ENCODE assay signal across 17 cellular contexts in the genomic region with DNA sequence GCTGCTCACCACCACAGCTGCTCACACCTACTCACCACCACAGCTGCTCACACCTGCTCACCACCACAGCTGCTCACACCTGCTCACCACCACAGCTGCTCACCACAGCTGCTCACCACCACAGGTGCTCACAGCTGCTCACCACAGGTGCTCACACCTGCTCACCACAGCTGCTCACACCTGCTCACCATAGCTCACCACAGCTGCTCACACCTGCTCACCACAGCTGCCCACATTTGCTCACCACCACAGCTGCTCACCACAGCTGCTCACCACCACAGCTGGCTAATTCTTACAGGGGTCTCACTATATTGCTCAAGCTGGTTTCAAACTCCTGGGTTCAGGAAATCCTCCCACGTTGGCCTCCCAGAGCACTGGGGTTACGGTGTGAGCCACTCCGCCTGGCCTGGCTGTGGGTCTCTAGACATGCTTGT. TPM values are rescaled to one million over a fixed set of nuclear protein-coding genes. Genes with fewer than 3 reads are reported as not detected.
DNase-seq lines count a peak whose midpoint lies in the region; ATAC-seq and TF ChIP-seq lines count a peak whose summit lies in the region.
"Had no signal": no experiment of that assay in that cellular context is flagged by ENCODE, and none has a peak within 500 bp of the region (broad histone marks: within the 10 kb centered on the region; RNA-seq: fewer than 3 reads in every experiment).

No MANE protein-coding gene starts in this region.

- H3K79me1 ChIP-seq in H9 (ENCODE audit: insufficient read depth, low read depth, low read length, poor library complexity, severe bottlenecking): no peaks in the 10 kb centered on the region

- H3K27me3 ChIP-seq in H9 (ENCODE audit: insufficient read depth, low read length): no peaks in the 10 kb centered on the region

- ATAC-seq in natural killer cell treated with Interleukin-12 subunit alpha and Interleukin-12 subunit beta and Interleukin-15 and Interleukin-18, amount 100 ng/mL, for 72 hours: peak; percentile 25 to 50
- no peak for ATAC-seq in GM18502 (IDR thresholded peaks at IDR 0.05; ENCODE audit: poor library complexity, unreplicated experiment)
- ATAC-seq: right cardiac atrium had no signal

- no peaks in the 10 kb centered on the region for H3K79me2 ChIP-seq in H9 (ENCODE audit: insufficient read depth, low read length)

- no peak overlapping the region for H3K27ac ChIP-seq in H9 (ENCODE audit: insufficient read length, low read depth, low read length)

- no peaks in the 10 kb centered on the region for H3K23me2 ChIP-seq in H9 (ENCODE audit: insufficient read length, low read depth, low read length, poor library complexity, severe bottlenecking)

- H3K56ac ChIP-seq in H9 (ENCODE audit: insufficient read length, low read depth, low read length): no peak overlapping the region

- H3K4me2 ChIP-seq in H9 (ENCODE audit: insufficient read depth, insufficient read length, low read length): no peak overlapping the region

- H3K27ac Mint-ChIP-seq in activated CD4-positive, alpha-beta T cell treated with anti-CD3 and anti-CD28 coated beads, Interleukin-2, amount 10 ng/mL, durations not matched to agents 7 days and 5 days: peak overlapping the region; percentile 81
- H3K27ac Mint-ChIP-seq in H9: peak overlapping the region in 2 of 3 experiments; percentile 41 to 85; a peak in 3 of 7 replicates
- H3K27ac Mint-ChIP-seq in natural killer cell treated with Interleukin-12 subunit alpha and Interleukin-12 subunit beta and Interleukin-15 and Interleukin-18, amount 100 ng/mL, for 72 hours: peak overlapping the region; percentile 61 to 75

- H2AFZ ChIP-seq in H9 (ENCODE audit: low read length): no peak overlapping the region

- no peak overlapping the region for H4K91ac ChIP-seq in H9 (ENCODE audit: insufficient read length, low read depth, low read length)

- CTCF ChIA-PET in activated CD4-positive, alpha-beta T cell treated with anti-CD3 and anti-CD28 coated beads, Interleukin-2, amount 10 ng/mL, durations not matched to agents 7 days and 5 days (lab: Charles Lee): interaction anchor here (0.8 kb wide), 1 partner anchor 90 kb away, joined by 6 read pairs; no protein-coding TSS in a partner anchor

- peaks cover 11% of the 10 kb centered on the region for H3K4me1 Mint-ChIP-seq in activated CD4-positive, alpha-beta T cell treated with anti-CD3 and anti-CD28 coated beads, Interleukin-2, amount 10 ng/mL, durations not matched to agents 7 days and 5 days
- no peaks in the 10 kb centered on the region for H3K4me1 Mint-ChIP-seq in H9
- H3K4me1 Mint-ChIP-seq in natural killer cell treated with Interleukin-12 subunit alpha and Interleukin-12 subunit beta and Interleukin-15 and Interleukin-18, amount 100 ng/mL, for 72 hours (ENCODE audit: low read depth in 2 of 2): peaks cover 22 to 23% of the 10 kb centered on the region in 2 donors
- H3K4me1 Mint-ChIP-seq: neural crest cell had no signal

- WGBS in H9 (ENCODE audit: extremely low coverage, insufficient read length, low lambda C conversion rate): no CpG with 5 or more reads among the region's 3 CpGs

- no peak for TF ChIP-seq CTCF in H9 (conservative IDR thresholded peaks at IDR 0.05)

- H3T11ph ChIP-seq in H9 (ENCODE audit: low read length): no peak overlapping the region

- DNase-seq in activated CD4-positive, alpha-beta T cell treated with anti-CD3 and anti-CD28 coated beads, Interleukin-2, amount 10 ng/mL, durations not matched to agents 7 days and 5 days: no peak
- no peak for DNase-seq in activated CD4-positive, alpha-beta T cell treated with anti-CD3 and anti-CD28 coated beads for 1 hour
- DNase-seq in H9: no peak
- peak; percentile 10 for DNase-seq in activated naive CD4-positive, alpha-beta T cell treated with anti-CD3 and anti-CD28 coated beads, Interleukin-2, amount 50 U/mL, for 16 hours
- DNase-seq in natural killer cell treated with Interleukin-12 subunit alpha and Interleukin-12 subunit beta and Interleukin-15 and Interleukin-18, amount 100 ng/mL, for 72 hours (ENCODE audit: low spot score): no peak
- no peak for DNase-seq in OCI-M2 (lab: John Stamatoyannopoulos, UW; ENCODE audit: unreplicated experiment)
- no peak for DNase-seq in NCI-H446 treated with DMSO at 0.1 percent for 48 hours (lab: John Stamatoyannopoulos, UW)
- DNase-seq: activated effector memory CD4-positive, alpha-beta T cell treated with Interleukin-2 at 50 U/mL for 16 hours; effector CD4-positive, alpha-beta T cell; NCI-H2081 treated with DMSO at 0.1 percent for 48 hours; NK-92 treated with Interleukin-12 subunit alpha and Interleukin-12 subunit beta, amount 100 ng/mL, for 24 hours; stimulated activated CD4-positive, alpha-beta T cell treated with anti-CD3 and anti-CD28 coated beads, Interleukin-2, amount 100 ng/mL, for 24 hours; WERI-Rb-1 had no signal

- no peak overlapping the region for H3K4me3 Mint-ChIP-seq in activated CD4-positive, alpha-beta T cell treated with anti-CD3 and anti-CD28 coated beads, Interleukin-2, amount 10 ng/mL, durations not matched to agents 7 days and 5 days
- no peak overlapping the region for H3K4me3 Mint-ChIP-seq in H9
- peak overlapping the region; percentile 8 for H3K4me3 Mint-ChIP-seq in natural killer cell treated with Interleukin-12 subunit alpha and Interleukin-12 subunit beta and Interleukin-15 and Interleukin-18, amount 100 ng/mL, for 72 hours
- H3K4me3 Mint-ChIP-seq: neural crest cell had no signal

- POLR2A ChIA-PET in activated CD4-positive, alpha-beta T cell treated with anti-CD3 and anti-CD28 coated beads, Interleukin-2, amount 10 ng/mL, durations not matched to agents 7 days and 5 days (lab: Charles Lee): no interaction called here

- no peak overlapping the region for H2BK5ac ChIP-seq in H9 (ENCODE audit: insufficient read length, low read length)

- no peak overlapping the region for H3K23ac ChIP-seq in H9 (ENCODE audit: insufficient read length, low read depth, low read length)

- H3K14ac ChIP-seq in H9 (ENCODE audit: insufficient read depth, low read length): no peak overlapping the region

- no peaks in the 10 kb centered on the region for H3K27me3 Mint-ChIP-seq in activated CD4-positive, alpha-beta T cell treated with anti-CD3 and anti-CD28 coated beads, Interleukin-2, amount 10 ng/mL, durations not matched to agents 7 days and 5 days
- H3K27me3 Mint-ChIP-seq in H9 (ENCODE audit: low read depth): no peaks in the 10 kb centered on the region
- no peaks in the 10 kb centered on the region for H3K27me3 Mint-ChIP-seq in natural killer cell treated with Interleukin-12 subunit alpha and Interleukin-12 subunit beta and Interleukin-15 and Interleukin-18, amount 100 ng/mL, for 72 hours

- no peaks in the 10 kb centered on the region for H3K4me1 ChIP-seq in H9 (ENCODE audit: insufficient read depth, low read length)

- no peak overlapping the region for H2BK12ac ChIP-seq in H9 (ENCODE audit: insufficient read length, low read depth, low read length)

- H3K9ac ChIP-seq in H9 (ENCODE audit: extremely low read depth, insufficient read length, low read length): no peak overlapping the region

- no peak overlapping the region for H2BK15ac ChIP-seq in H9 (ENCODE audit: low read depth, low read length)

- H4K8ac ChIP-seq in H9 (replicated peaks; ENCODE audit: insufficient read length, low read depth, low read length): no peak overlapping the region

- no peak overlapping the region for H2AK5ac ChIP-seq in H9 (ENCODE audit: insufficient read length, low read length)

- no peaks in the 10 kb centered on the region for H4K20me1 ChIP-seq in H9 (ENCODE audit: control insufficient read depth, insufficient read depth, insufficient read length)

- no peak overlapping the region for H4K5ac ChIP-seq in H9 (ENCODE audit: insufficient read length, low read depth, low read length)

- no peak overlapping the region for H3K18ac ChIP-seq in H9 (ENCODE audit: insufficient read length, low read depth, low read length)

- H2BK120ac ChIP-seq in H9 (ENCODE audit: low read depth, low read length, poor library complexity, severe bottlenecking): no peak overlapping the region

- H2BK20ac ChIP-seq in H9 (ENCODE audit: low read depth, low read length, poor library complexity, severe bottlenecking): no peak overlapping the region

- H3K9me3 ChIP-seq in H9 (ENCODE audit: control insufficient read depth, low read depth, low read length): no peaks in the 10 kb centered on the region

- peaks cover 67% of the 10 kb centered on the region for H3K36me3 Mint-ChIP-seq in activated CD4-positive, alpha-beta T cell treated with anti-CD3 and anti-CD28 coated beads, Interleukin-2, amount 10 ng/mL, durations not matched to agents 7 days and 5 days (ENCODE audit: low read depth)
- peaks cover 24 to 62% (median 50%) of the 10 kb centered on the region in 3 experiments for H3K36me3 Mint-ChIP-seq in H9 (ENCODE audit: insufficient read depth in 1 of 3, low read depth in 3 of 3)
- peaks cover 41% of the 10 kb centered on the region for H3K36me3 Mint-ChIP-seq in natural killer cell treated with Interleukin-12 subunit alpha and Interleukin-12 subunit beta and Interleukin-15 and Interleukin-18, amount 100 ng/mL, for 72 hours

- H3K4ac ChIP-seq in H9 (ENCODE audit: low read depth, low read length): no peak overlapping the region

- peaks cover 19% of the 10 kb centered on the region for H3K9me3 Mint-ChIP-seq in activated CD4-positive, alpha-beta T cell treated with anti-CD3 and anti-CD28 coated beads, Interleukin-2, amount 10 ng/mL, durations not matched to agents 7 days and 5 days
- peaks cover 0 to 6% of the 10 kb centered on the region in 2 experiments; a peak in 1 of 5 replicates for H3K9me3 Mint-ChIP-seq in H9
- H3K9me3 Mint-ChIP-seq in natural killer cell treated with Interleukin-12 subunit alpha and Interleukin-12 subunit beta and Interleukin-15 and Interleukin-18, amount 100 ng/mL, for 72 hours: no peaks in the 10 kb centered on the region
- H3K9me3 Mint-ChIP-seq: neural crest cell had no signal

RNA-seq across cellular contexts. Expression of a gene that starts 30.6 kb away (rescaled TPM):
- under 1 TPM; 0.17 to 0.42 TPM for total RNA-seq in activated CD4-positive, alpha-beta T cell treated with anti-CD3 and anti-CD28 coated beads, Interleukin-2, amount 10 ng/mL, durations not matched to agents 7 days and 5 days
- 0.48 and 0.90 TPM in 2 replicates for total RNA-seq in H9 (2021)
- not detected for total RNA-seq in natural killer cell treated with Interleukin-12 subunit alpha and Interleukin-12 subunit beta and Interleukin-15 and Interleukin-18, amount 100 ng/mL, for 72 hours
- total RNA-seq: bronchial epithelial cell had no signal
